Comparison of ENCODE assay signal across 9 cellular contexts in the genomic region with DNA sequence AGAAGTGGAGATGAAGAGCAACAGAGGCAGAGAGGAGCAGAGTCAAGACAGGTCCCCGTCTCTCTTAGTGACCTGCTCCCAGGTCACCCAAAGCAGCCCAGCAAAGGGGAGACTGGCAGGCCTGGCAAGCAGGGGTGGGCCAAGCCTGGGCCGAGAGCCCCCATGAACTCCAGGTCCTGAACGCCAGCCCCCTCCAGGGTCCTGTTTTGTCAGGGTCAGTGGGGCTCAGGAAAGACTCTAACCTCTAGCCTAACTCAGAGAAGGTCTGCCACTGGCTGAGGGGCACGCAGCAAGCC. TPM values are rescaled to one million over a fixed set of nuclear protein-coding genes. Genes with fewer than 3 reads are reported as not detected.
DNase-seq lines count a peak whose midpoint lies in the region; ATAC-seq and TF ChIP-seq lines count a peak whose summit lies in the region.
"Had no signal": no experiment of that assay in that cellular context is flagged by ENCODE, and none has a peak within 500 bp of the region (broad histone marks: within the 10 kb centered on the region; RNA-seq: fewer than 3 reads in every experiment).

No MANE protein-coding gene starts in this region.

- H3K4me1 ChIP-seq in ACC112 (ENCODE audit: control insufficient read depth, insufficient read depth, low read length, unreplicated experiment) = peaks cover 25% of the 10 kb centered on the region
- H3K4me1 ChIP-seq in KMS-11 (ENCODE audit: low read depth, poor library complexity, severe bottlenecking) = peaks cover 59% of the 10 kb centered on the region

- H3K9ac ChIP-seq in KMS-11 = peak overlapping the region; percentile 84

- H3K36me3 Mint-ChIP-seq in naive thymus-derived CD8-positive, alpha-beta T cell = peaks cover 0 to 2% (median 0%) of the 10 kb centered on the region in 3 donors

- H3K4me3 Mint-ChIP-seq in naive thymus-derived CD8-positive, alpha-beta T cell = peak overlapping the region; percentile 67 to 91 (median 84)

- H3K9me3 Mint-ChIP-seq in naive thymus-derived CD8-positive, alpha-beta T cell = no peaks in the 10 kb centered on the region

- no peak for DNase-seq in choroid plexus epithelial cell (ENCODE audit: low read depth)
- no peak for DNase-seq in naive thymus-derived CD8-positive, alpha-beta T cell
- DNase-seq in putamen (ENCODE audit: low spot score) = no peak
- no peak for DNase-seq in left colon
- no peak for DNase-seq in NCI-H1105 treated with DMSO at 0.1 percent for 48 hours (lab: John Stamatoyannopoulos, UW)

- no peaks in the 10 kb centered on the region for H4K20me1 ChIP-seq in KMS-11 (ENCODE audit: insufficient read depth)

- ATAC-seq in naive thymus-derived CD8-positive, alpha-beta T cell = no peak
- ATAC-seq in left colon (no peak), GM21381 (IDR thresholded peaks at IDR 0.05; ENCODE audit: unreplicated experiment) (no peak)

- TF ChIP-seq CTCF in KMS-11 (conservative IDR thresholded peaks at IDR 0.05; ENCODE audit: low read depth, low read length) = no peak
- TF ChIP-seq CTCF in choroid plexus epithelial cell (conservative IDR thresholded peaks at IDR 0.05; ENCODE audit: low read depth, low read length) = no peak

- H3K4me3 ChIP-seq in ACC112 (ENCODE audit: low read depth, low read length) (peak overlapping the region; percentile 88), KMS-11 (IDR thresholded peaks at IDR 0.05; ENCODE audit: insufficient read depth, low read depth, low read length) (no peak overlapping the region), choroid plexus epithelial cell (ENCODE audit: low read depth, low read length) (peak overlapping the region; percentile 72)

- no peaks in the 10 kb centered on the region for H3K27me3 Mint-ChIP-seq in naive thymus-derived CD8-positive, alpha-beta T cell

- intact Hi-C loops in left colon (cut with DNase I, micrococcal nuclease) = no loop called here

- no peaks in the 10 kb centered on the region for H3K27me3 ChIP-seq in ACC112 (ENCODE audit: insufficient read depth, low read length)
- no peaks in the 10 kb centered on the region for H3K27me3 ChIP-seq in KMS-11 (ENCODE audit: insufficient read depth, low read depth)

- H2AFZ ChIP-seq in ACC112 (ENCODE audit: low read length, unreplicated experiment) (no peak overlapping the region), KMS-11 (ENCODE audit: low read depth) (no peak overlapping the region)

- peak overlapping the region in 7 of 10 donors; percentile 8 to 73 (median 56) for H3K27ac Mint-ChIP-seq in naive thymus-derived CD8-positive, alpha-beta T cell

- POLR2A ChIA-PET in naive thymus-derived CD8-positive, alpha-beta T cell (lab: Charles Lee) = interaction anchor here (1.0 kb wide), 1 partner anchor 9 kb away, joined by 7 read pairs; no protein-coding TSS in a partner anchor

- H3K27ac ChIP-seq in ACC112 (ENCODE audit: low read depth, low read length) = no peak overlapping the region
- peak overlapping the region; percentile 62 for H3K27ac ChIP-seq in KMS-11

- H3K36me3 ChIP-seq in ACC112 (ENCODE audit: insufficient read depth, low read length) = 0 out of 2 replicates have a peak, but pooled peaks cover 8% of the 10 kb centered on the region
- peaks cover 7% of the 10 kb centered on the region; the same call in 1 of the 2 replicates for H3K36me3 ChIP-seq in KMS-11 (ENCODE audit: insufficient read depth)

- peaks cover 13 to 43% (median 28%) of the 10 kb centered on the region in 4 donors for H3K4me1 Mint-ChIP-seq in naive thymus-derived CD8-positive, alpha-beta T cell

- peak overlapping the region; percentile 94 for H3K4me2 ChIP-seq in KMS-11

- H3K79me2 ChIP-seq in ACC112 (ENCODE audit: control insufficient read depth, insufficient read depth, low read length, unreplicated experiment) (peaks cover 13% of the 10 kb centered on the region), KMS-11 (ENCODE audit: insufficient read depth, low read depth) (peaks cover 35% of the 10 kb centered on the region)

RNA-seq across cellular contexts. Expression of gene NECAB3, which starts 1.2 kb away (rescaled TPM):
- 10 to 100 TPM; 10.8 to 12.8 TPM for total RNA-seq in naive thymus-derived CD8-positive, alpha-beta T cell
- 1 to 10 TPM; 1.1 to 1.8 (median 1.4) TPM for polyA plus RNA-seq in naive thymus-derived CD8-positive, alpha-beta T cell
- 10 to 100 TPM; 38.5 to 54.1 TPM for total RNA-seq in left colon

RNA-seq across cellular contexts. Expression of gene ACTL10, which starts 6.3 kb away (rescaled TPM):
- 1 to 10 TPM; 3.7 to 4.5 TPM for total RNA-seq in naive thymus-derived CD8-positive, alpha-beta T cell
- polyA plus RNA-seq in naive thymus-derived CD8-positive, alpha-beta T cell = 1 to 10 TPM; 1.8 to 3.2 (median 1.9) TPM
- 1 to 10 TPM; 3.5 to 3.8 TPM for total RNA-seq in left colon
- total RNA-seq: SK-MEL-5 had no signal

RNA-seq across cellular contexts. Expression of gene C20orf144, which starts 10.9 kb away (rescaled TPM):
- under 1 TPM; 0.38 to 0.47 TPM for total RNA-seq in naive thymus-derived CD8-positive, alpha-beta T cell
- polyA plus RNA-seq in naive thymus-derived CD8-positive, alpha-beta T cell = not detected
- not detected for total RNA-seq in left colon
- total RNA-seq: SK-MEL-5 had no signal

RNA-seq across cellular contexts. Expression of gene E2F1, which starts 13.1 kb away (rescaled TPM):
- 1 to 10 TPM; 1.3 to 1.4 TPM for total RNA-seq in naive thymus-derived CD8-positive, alpha-beta T cell
- under 1 TPM; 0.19 to 0.49 (median 0.34) TPM for polyA plus RNA-seq in naive thymus-derived CD8-positive, alpha-beta T cell
- total RNA-seq in left colon = 1 to 10 TPM; 2.6 to 5.9 TPM

RNA-seq across cellular contexts. Expression of gene PXMP4, which starts 47.0 kb away (rescaled TPM):
- total RNA-seq in naive thymus-derived CD8-positive, alpha-beta T cell = 10 to 100 TPM; 10.7 to 12.1 TPM
- 10 to 100 TPM in 2 of 3 donors, 1 to 10 TPM in 1; 8.9 to 16.1 (median 16.0) TPM for polyA plus RNA-seq in naive thymus-derived CD8-positive, alpha-beta T cell
- 10 to 100 TPM; 13.4 to 22.2 TPM for total RNA-seq in left colon
